In genomic region chr1:34868230-34869049, GRCh38 we compare ENCODE assay signal across 1 cellular context.
TF ChIP-seq lines count a peak whose summit lies in the region.

No MANE protein-coding gene starts in this region.

TF ChIP-seq in WTC11, 78 proteins besides CTCF, POLR2A, EP300 and RAD21 (continued from another document):
- no peak for TF ChIP-seq AFF4 (CRISPR knock-in tag; IDR thresholded peaks at IDR 0.05; ENCODE audit: borderline replicate concordance)
- no peak for TF ChIP-seq CDX4 (CRISPR knock-in tag; IDR thresholded peaks at IDR 0.05; ENCODE audit: borderline replicate concordance)
- no peak for TF ChIP-seq GABPB1 (CRISPR knock-in tag; IDR thresholded peaks at IDR 0.05)
- no peak for TF ChIP-seq ZNF671 (CRISPR knock-in tag; IDR thresholded peaks at IDR 0.05)
- TF ChIP-seq TEAD1 (CRISPR knock-in tag; IDR thresholded peaks at IDR 0.05): no peak
